In the genomic region with DNA sequence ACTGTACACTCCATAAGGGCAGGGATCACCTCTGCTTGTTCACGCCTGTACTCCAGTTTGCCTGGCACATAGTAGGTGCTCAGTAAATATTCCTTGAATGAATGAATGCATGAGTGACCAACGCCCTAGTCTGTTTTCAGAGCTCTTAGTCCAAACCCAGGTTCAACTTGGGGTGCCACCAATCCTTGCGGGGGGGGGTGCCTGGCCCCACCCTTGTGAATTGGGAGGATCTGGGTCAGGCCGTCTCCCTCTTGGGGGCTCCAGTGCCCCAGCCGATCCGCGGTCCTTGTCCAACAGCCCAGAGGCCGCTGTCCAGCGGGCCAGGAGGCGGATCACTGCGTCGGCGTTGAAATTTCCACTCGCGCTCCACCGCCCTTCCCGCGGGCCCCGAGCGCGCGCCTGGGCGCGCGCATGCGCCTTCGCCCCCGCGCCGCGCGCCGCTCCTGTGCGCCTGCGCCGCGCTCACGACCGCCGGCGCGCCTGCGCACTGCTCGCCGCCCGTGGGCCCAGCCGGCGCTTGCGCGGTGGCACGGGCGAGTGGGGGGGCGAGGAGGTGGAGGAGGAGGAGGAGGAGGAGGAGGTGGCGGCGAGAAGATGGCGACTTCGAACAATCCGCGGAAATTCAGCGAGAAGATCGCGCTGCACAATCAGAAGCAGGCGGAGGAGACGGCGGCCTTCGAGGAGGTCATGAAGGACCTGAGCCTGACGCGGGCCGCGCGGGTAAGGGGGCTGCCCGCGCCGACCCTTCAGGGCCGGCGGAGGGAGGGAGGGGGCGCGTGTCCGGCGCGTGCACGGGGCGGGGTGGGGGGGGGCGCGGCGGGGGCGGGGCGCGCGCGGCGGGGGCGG, we compare ENCODE assay signal across 8 cellular contexts. TPM values are rescaled to one million over a fixed set of nuclear protein-coding genes. Genes with fewer than 3 reads are reported as not detected.
DNase-seq lines count a peak whose midpoint lies in the region; ATAC-seq and TF ChIP-seq lines count a peak whose summit lies in the region.

A gene with protein sequence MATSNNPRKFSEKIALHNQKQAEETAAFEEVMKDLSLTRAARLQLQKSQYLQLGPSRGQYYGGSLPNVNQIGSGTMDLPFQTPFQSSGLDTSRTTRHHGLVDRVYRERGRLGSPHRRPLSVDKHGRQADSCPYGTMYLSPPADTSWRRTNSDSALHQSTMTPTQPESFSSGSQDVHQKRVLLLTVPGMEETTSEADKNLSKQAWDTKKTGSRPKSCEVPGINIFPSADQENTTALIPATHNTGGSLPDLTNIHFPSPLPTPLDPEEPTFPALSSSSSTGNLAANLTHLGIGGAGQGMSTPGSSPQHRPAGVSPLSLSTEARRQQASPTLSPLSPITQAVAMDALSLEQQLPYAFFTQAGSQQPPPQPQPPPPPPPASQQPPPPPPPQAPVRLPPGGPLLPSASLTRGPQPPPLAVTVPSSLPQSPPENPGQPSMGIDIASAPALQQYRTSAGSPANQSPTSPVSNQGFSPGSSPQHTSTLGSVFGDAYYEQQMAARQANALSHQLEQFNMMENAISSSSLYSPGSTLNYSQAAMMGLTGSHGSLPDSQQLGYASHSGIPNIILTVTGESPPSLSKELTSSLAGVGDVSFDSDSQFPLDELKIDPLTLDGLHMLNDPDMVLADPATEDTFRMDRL (plus strand): TSS at position 572 of the 846 bp plus-strand sequence. CDS start 23 bp downstream, at position 595.

- peaks cover 8% of the 10 kb centered on the region for H3K4me1 Mint-ChIP-seq in T-helper 1 cell treated with Interleukin-12 subunit alpha and Interleukin-12 subunit beta and Interleukin-4 antibody, amounts not matched to agents 30 μg/mL and 1 μg/mL, for 36 hours (ENCODE audit: low read depth)

- peak; percentile 91 for DNase-seq in GM06990 (ENCODE audit: extremely low read depth, insufficient read length)
- DNase-seq in NCI-H1436 (lab: John Stamatoyannopoulos, UW): peak; percentile 86
- DNase-seq in amygdala (lab: John Stamatoyannopoulos, UW): peak in 50 of 56 donors; percentile 28 to 90 (median 73)
- DNase-seq in right atrium auricular region (ENCODE audit: low spot score): peak; percentile 78
- peak; percentile 88 to 96 for DNase-seq in psoas muscle
- DNase-seq in ureter (ENCODE audit: low spot score): peak; percentile 93

- peak within 1 kb of the TSS; percentile 87 for H3K4me3 Mint-ChIP-seq in T-helper 1 cell treated with Interleukin-12 subunit alpha and Interleukin-12 subunit beta and Interleukin-4 antibody, amounts not matched to agents 30 μg/mL and 1 μg/mL, for 36 hours

- H3K36me3 Mint-ChIP-seq in T-helper 1 cell treated with Interleukin-12 subunit alpha and Interleukin-12 subunit beta and Interleukin-4 antibody, amounts not matched to agents 30 μg/mL and 1 μg/mL, for 36 hours (ENCODE audit: low read depth): no peaks in the 10 kb centered on the region

- H3K4me3 ChIP-seq in GM06990 (replicated peaks; ENCODE audit: low read depth, low read length) (peak within 1 kb of the TSS; percentile 83), right atrium auricular region (peak within 1 kb of the TSS; percentile 59 to 77), psoas muscle (peak within 1 kb of the TSS; percentile 71)

- peak within 1 kb of the TSS; percentile 89 for H3K27ac Mint-ChIP-seq in T-helper 1 cell treated with Interleukin-12 subunit alpha and Interleukin-12 subunit beta and Interleukin-4 antibody, amounts not matched to agents 30 μg/mL and 1 μg/mL, for 36 hours

- H3K27me3 ChIP-seq in GM06990 (replicated peaks; ENCODE audit: control insufficient read depth, insufficient read depth, low read length): no peaks in the 10 kb centered on the region
- no peaks in the 10 kb centered on the region for H3K27me3 ChIP-seq in right atrium auricular region
- no peaks in the 10 kb centered on the region for H3K27me3 ChIP-seq in psoas muscle (ENCODE audit: insufficient read depth in 3 of 3, low read length in 2 of 3)

- H3K36me3 ChIP-seq in GM06990 (ENCODE audit: control insufficient read depth, insufficient read depth, low read length): no peaks in the 10 kb centered on the region
- no peaks in the 10 kb centered on the region for H3K36me3 ChIP-seq in right atrium auricular region
- H3K36me3 ChIP-seq in psoas muscle (ENCODE audit: insufficient read depth in 1 of 2, low read depth in 1 of 2): no peaks in the 10 kb centered on the region

- H3K27me3 Mint-ChIP-seq in T-helper 1 cell treated with Interleukin-12 subunit alpha and Interleukin-12 subunit beta and Interleukin-4 antibody, amounts not matched to agents 30 μg/mL and 1 μg/mL, for 36 hours (ENCODE audit: low read depth): no peaks in the 10 kb centered on the region

- 1 to 2% (median 2%) methylated on average over 24 to 85 of the region's 93 CpGs for WGBS in psoas muscle, 3 donors

- H3K9me3 ChIP-seq in right atrium auricular region (no peaks in the 10 kb centered on the region), psoas muscle (no peaks in the 10 kb centered on the region)

- no peaks in the 10 kb centered on the region for H3K9me3 Mint-ChIP-seq in T-helper 1 cell treated with Interleukin-12 subunit alpha and Interleukin-12 subunit beta and Interleukin-4 antibody, amounts not matched to agents 30 μg/mL and 1 μg/mL, for 36 hours

- intact Hi-C loops in psoas muscle (cut with DNase I): loop anchor here (10.0 kb wide), 2 partner anchors 151 to 161 kb away; a partner anchor contains a TSS

- H3K4me1 ChIP-seq in right atrium auricular region (peaks cover 0 to 15% of the 10 kb centered on the region in 2 donors), psoas muscle (peaks cover 18% of the 10 kb centered on the region)

- ATAC-seq in HG02678 (IDR thresholded peaks at IDR 0.05; ENCODE audit: unreplicated experiment) (peak; percentile 77), psoas muscle (peak; percentile 85 to 92 (median 88))

- TF ChIP-seq CTCF in GM06990 (IDR thresholded peaks at IDR 0.05; ENCODE audit: insufficient read depth, low read length, poor library complexity, severe bottlenecking): no peak
- TF ChIP-seq CTCF in right atrium auricular region (IDR thresholded peaks at IDR 0.05): peak in 1 of 2 donors; percentile 11
- no peak for TF ChIP-seq CTCF in psoas muscle (IDR thresholded peaks at IDR 0.05)

- peak within 1 kb of the TSS; percentile 82 to 88 for H3K27ac ChIP-seq in right atrium auricular region
- H3K27ac ChIP-seq in psoas muscle: peak within 1 kb of the TSS; percentile 88

RNA-seq across cellular contexts. Expression of the gene that starts here (rescaled TPM):
- 1 to 10 TPM; 4.0 to 5.8 TPM for total RNA-seq in right atrium auricular region
- total RNA-seq in psoas muscle: 10 to 100 TPM in 2 of 4 donors, 1 to 10 TPM in 2; 8.1 to 12.5 (median 9.6) TPM
- polyA plus RNA-seq in psoas muscle: 1 to 10 TPM; 4.5 to 6.6 (median 6.3) TPM
- total RNA-seq in ureter: 19.7 TPM

Comparison
In these comparisons a context has a peak if more than half of its experiments do, and no peak if none do; other contexts are left out.
1. Peak in every context shown above with its lines: DNase-seq, ATAC-seq, H3K4me3 ChIP-seq and H3K27ac ChIP-seq.